ENCODE assay signal across 8 cellular contexts in the genomic region with DNA sequence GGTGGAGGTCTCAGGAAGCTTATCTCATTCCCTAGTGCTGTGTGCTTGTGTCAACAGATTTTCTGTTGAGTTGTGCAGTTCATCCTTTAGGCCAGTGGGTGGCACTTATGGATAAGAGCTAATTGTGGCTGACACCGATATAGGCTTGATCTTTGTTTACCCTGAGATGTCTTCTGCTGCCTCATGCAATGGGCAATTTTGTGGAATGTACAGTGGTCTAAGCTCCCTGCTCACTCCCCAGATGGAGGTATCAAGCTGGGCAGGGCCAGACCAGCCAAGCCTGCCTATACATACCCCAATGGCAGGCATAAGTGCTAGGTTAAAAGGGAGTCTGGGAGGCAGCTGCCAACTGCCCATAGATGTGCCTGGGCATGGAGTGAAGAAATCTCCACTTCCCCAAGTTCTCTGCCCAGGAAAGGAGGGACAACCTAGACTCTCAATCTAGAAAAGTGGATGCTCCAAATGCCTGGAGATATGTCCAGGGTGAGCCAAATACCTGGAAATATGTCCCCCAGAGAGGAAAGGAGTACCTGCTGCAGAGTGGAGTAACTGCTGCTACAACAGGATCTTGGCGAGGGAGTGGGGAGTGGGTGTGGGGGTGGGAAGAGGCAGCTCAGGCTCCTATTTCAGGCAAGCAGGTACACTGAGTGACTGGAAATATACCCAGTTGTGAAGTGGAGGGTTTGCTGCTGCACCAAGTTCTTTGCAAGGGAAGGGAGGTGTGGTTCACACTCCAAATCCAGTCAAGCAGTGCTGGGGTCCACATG. TPM values are rescaled to one million over a fixed set of nuclear protein-coding genes. Genes with fewer than 3 reads are reported as not detected.
DNase-seq lines count a peak whose midpoint lies in the region; ATAC-seq and TF ChIP-seq lines count a peak whose summit lies in the region.

No MANE protein-coding gene starts in this region.

- DNase-seq in COLO668 (lab: John Stamatoyannopoulos, UW; ENCODE audit: unreplicated experiment): peak; percentile 2
- DNase-seq in NCI-H460 (ENCODE audit: extremely low read depth, low read depth): peak; percentile 30
- DNase-seq in activated T-cell treated with anti-CD3 and anti-CD28 coated beads, Interleukin-2, amount 50 U/mL, for 1 hour: peak; percentile 32
- DNase-seq in glutamatergic neuron: peak; percentile 26
- peak; percentile 35 to 37 for DNase-seq in stimulated activated CD4-positive, alpha-beta T cell treated with anti-CD3 and anti-CD28 coated beads, Interleukin-2, amount 100 ng/mL, for 24 hours
- DNase-seq in NCI-H1436 treated with DMSO at 0.1 percent for 48 hours (lab: John Stamatoyannopoulos, UW): no peak

- H3K27ac Mint-ChIP-seq in glutamatergic neuron (ENCODE audit: unreplicated experiment): no peak overlapping the region

- H3K27me3 Mint-ChIP-seq in glutamatergic neuron (ENCODE audit: unreplicated experiment): no peaks in the 10 kb centered on the region

- H3K4me1 Mint-ChIP-seq in glutamatergic neuron (ENCODE audit: low read depth, unreplicated experiment): no peaks in the 10 kb centered on the region

- TF ChIP-seq CTCF in glutamatergic neuron (IDR thresholded peaks at IDR 0.05; ENCODE audit: partially characterized antibody, unreplicated experiment): peak; percentile 71

- ATAC-seq in GM18873 (IDR thresholded peaks at IDR 0.05; ENCODE audit: low FRiP score, unreplicated experiment) (peak; percentile 90), HG03060 (IDR thresholded peaks at IDR 0.05; ENCODE audit: low read depth, unreplicated experiment) (peak; percentile 94)

- peaks cover 5% of the 10 kb centered on the region for H3K36me3 Mint-ChIP-seq in glutamatergic neuron (ENCODE audit: unreplicated experiment)

- H3K9me3 Mint-ChIP-seq in glutamatergic neuron (ENCODE audit: unreplicated experiment): peaks cover 3% of the 10 kb centered on the region

- H3K4me3 Mint-ChIP-seq in glutamatergic neuron (ENCODE audit: unreplicated experiment): no peak overlapping the region

RNA-seq across cellular contexts. Expression of a gene that starts 53.2 kb away (rescaled TPM):
- not detected in 2 replicates for total RNA-seq in NCI-H460 (2014; rRNA removed; shearing (Covaris generic))
- not detected in 2 replicates for polyA plus RNA-seq in NCI-H460 (2014; cell fraction: nucleus; rRNA removed)
- total RNA-seq in glutamatergic neuron (ENCODE audit: unreplicated experiment): not detected
